ENCODE assay signal across 26 cellular contexts in the genomic region with DNA sequence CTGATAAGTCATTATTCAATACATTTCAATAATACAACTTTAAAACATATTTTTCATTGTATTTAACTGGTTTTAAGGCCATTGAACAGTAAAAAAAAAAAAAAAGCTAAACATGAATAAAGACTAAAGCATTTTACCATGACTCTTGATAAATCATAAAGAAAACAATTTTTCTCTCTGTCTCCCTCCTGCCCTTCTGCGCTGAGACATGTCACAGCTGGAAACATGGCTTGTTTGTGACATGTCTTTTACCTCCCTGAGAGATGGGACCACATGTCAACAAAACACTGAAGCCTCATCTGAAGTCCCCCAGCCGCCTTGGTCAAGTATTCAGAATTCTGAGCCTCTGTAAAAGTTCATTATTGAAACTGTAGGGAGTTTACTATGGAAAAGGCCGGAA.
A peak's percentile ranks its signal among the peaks of the same experiment; 100 is the strongest.
DNase-seq lines count a peak whose midpoint lies in the region; ATAC-seq, FAIRE-seq and TF ChIP-seq lines count a peak whose summit lies in the region.
"Had no signal": no experiment of that assay in that cellular context is flagged by ENCODE, and none has a peak within 500 bp of the region (broad histone marks: within the 10 kb centered on the region; RNA-seq: fewer than 3 reads in every experiment).

No MANE protein-coding gene starts in this region.

- peaks cover 10% of the 10 kb centered on the region for H3K79me1 ChIP-seq in mesenchymal stem cell (replicated peaks; ENCODE audit: low read length, poor library complexity, severe bottlenecking)
- peaks cover 4% of the 10 kb centered on the region for H3K79me1 ChIP-seq in trophoblast cell (ENCODE audit: low read length)

- no peak overlapping the region for H3K23ac ChIP-seq in mesenchymal stem cell (ENCODE audit: low read length in 2 of 2)
- H3K23ac ChIP-seq in trophoblast cell (ENCODE audit: low read length) = no peak overlapping the region

- DNase-seq in SK-N-SH = no peak
- DNase-seq in choroid plexus epithelial cell (ENCODE audit: low read depth) = peak; percentile 25
- DNase-seq in mesenchymal stem cell = no peak
- no peak for DNase-seq in trophoblast cell
- DNase-seq in Calu3 = no peak
- no peak for DNase-seq in urothelium cell line (ENCODE audit: low spot score)
- DNase-seq: AML-193; C1 segment of cervical spinal cord; CD8-positive, alpha-beta T cell; DMS153; GDM1; GOT3; Karpas-422; NCI-H1694; NCI-H2081; NCI-H2171; NCI-H345; NCI-H524; NCI-H774; NK-92 treated with Interleukin-12 subunit alpha and Interleukin-12 subunit beta, amount 100 ng/mL, for 24 hours; SHP77 treated with DMSO at 0.1 percent for 48 hours had no signal

- no peak overlapping the region for H3K4me3 ChIP-seq in SK-N-SH (ENCODE audit: low read depth in 2 of 2, low read length in 1 of 2)
- no peak overlapping the region for H3K4me3 ChIP-seq in choroid plexus epithelial cell (ENCODE audit: low read depth, low read length)
- H3K4me3 ChIP-seq in mesenchymal stem cell (ENCODE audit: insufficient read depth in 1 of 2, low read depth in 1 of 2, low read length in 2 of 2) = no peak overlapping the region
- no peak overlapping the region for H3K4me3 ChIP-seq in trophoblast cell (ENCODE audit: low read depth, low read length)

- H3K18ac ChIP-seq in mesenchymal stem cell (ENCODE audit: low read depth in 1 of 2, low read length in 2 of 2) = no peak overlapping the region
- no peak overlapping the region for H3K18ac ChIP-seq in trophoblast cell (ENCODE audit: low read length)

- H2BK15ac ChIP-seq in mesenchymal stem cell (ENCODE audit: low read depth, poor library complexity, severe bottlenecking) = no peak overlapping the region

- H4K8ac ChIP-seq in mesenchymal stem cell (ENCODE audit: low read length) (no peak overlapping the region), trophoblast cell (ENCODE audit: low read depth, low read length) (no peak overlapping the region)

- no peaks in the 10 kb centered on the region for H4K20me1 ChIP-seq in SK-N-SH (ENCODE audit: insufficient read depth)

- H2BK5ac ChIP-seq in mesenchymal stem cell (ENCODE audit: low read depth, low read length, poor library complexity, severe bottlenecking) (no peak overlapping the region), trophoblast cell (ENCODE audit: low read depth, low read length, poor library complexity) (no peak overlapping the region)

- H2BK12ac ChIP-seq in mesenchymal stem cell (ENCODE audit: low read length in 2 of 2) (no peak overlapping the region), trophoblast cell (ENCODE audit: low read length) (no peak overlapping the region)

- H2AK5ac ChIP-seq in mesenchymal stem cell (ENCODE audit: low read length, severe bottlenecking) (no peak overlapping the region), trophoblast cell (ENCODE audit: low read length) (no peak overlapping the region)

- H4K91ac ChIP-seq in mesenchymal stem cell (ENCODE audit: low read length) (no peak overlapping the region), trophoblast cell (ENCODE audit: low read depth, low read length) (no peak overlapping the region)

- H2BK120ac ChIP-seq in mesenchymal stem cell (ENCODE audit: low read depth, low read length) = no peak overlapping the region
- no peak overlapping the region for H2BK120ac ChIP-seq in trophoblast cell (ENCODE audit: insufficient read depth, low read length, poor library complexity)

- H3K4ac ChIP-seq in mesenchymal stem cell (ENCODE audit: low read depth in 1 of 2, low read length in 2 of 2) (no peak overlapping the region), trophoblast cell (ENCODE audit: low read depth, low read length) (no peak overlapping the region)

- H3K14ac ChIP-seq in mesenchymal stem cell (ENCODE audit: low read length in 2 of 2) (no peak overlapping the region), trophoblast cell (ENCODE audit: low read length) (no peak overlapping the region)

- H3K27ac Mint-ChIP-seq in Calu3 (ENCODE audit: unreplicated experiment) = no peak overlapping the region
- H3K27ac Mint-ChIP-seq: CD8-positive, alpha-beta T cell had no signal

- intact Hi-C loops in Calu3 (cut with micrococcal nuclease; ENCODE audit: unreplicated experiment) = no loop called here

- peak overlapping the region; percentile 35; the same call in 1 of the 2 replicates for H2AFZ ChIP-seq in SK-N-SH (ENCODE audit: low read depth)
- no peak overlapping the region for H2AFZ ChIP-seq in mesenchymal stem cell (ENCODE audit: low read depth, low read length)
- no peak overlapping the region for H2AFZ ChIP-seq in trophoblast cell (ENCODE audit: insufficient read depth, low read length, poor library complexity)

- POLR2A ChIA-PET in SK-N-SH (lab: Yijun Ruan, JAX) = no interaction called here

- no peaks in the 10 kb centered on the region for H3K9me3 ChIP-seq in SK-N-SH
- peaks cover 4% of the 10 kb centered on the region for H3K9me3 ChIP-seq in mesenchymal stem cell (ENCODE audit: control insufficient read depth, low read length)
- no peaks in the 10 kb centered on the region for H3K9me3 ChIP-seq in trophoblast cell (ENCODE audit: insufficient read depth, low read depth, low read length)

- H3K9me2 ChIP-seq in SK-N-SH = no peaks in the 10 kb centered on the region

- no peak for TF ChIP-seq RAD21 in SK-N-SH (IDR thresholded peaks at IDR 0.05; ENCODE audit: low read length)

- no peak for ATAC-seq in SK-N-SH treated with all-trans-retinoic acid at 6 μM for 48 hours
- no peak for ATAC-seq in HG03196 (IDR thresholded peaks at IDR 0.05; ENCODE audit: unreplicated experiment)
- ATAC-seq: CD8-positive, alpha-beta T cell had no signal

- H3K27ac ChIP-seq in SK-N-SH (ENCODE audit: low read depth in 2 of 2, low read length in 1 of 2) (peak overlapping the region in 1 of 2 experiments; percentile 64; a peak in 2 of 4 replicates), mesenchymal stem cell (ENCODE audit: low read length, poor library complexity, severe bottlenecking) (peak overlapping the region; percentile 38), trophoblast cell (ENCODE audit: low read depth, low read length) (no peak overlapping the region)
- H3K27ac ChIP-seq: 22Rv1, RWPE1 had no signal

- H3K36me3 ChIP-seq in SK-N-SH (replicated peaks in 1 of 2; ENCODE audit: control insufficient read depth in 1 of 2, insufficient read depth in 2 of 2, low read length in 1 of 2) (peaks cover 0 to 10% of the 10 kb centered on the region in 2 experiments), mesenchymal stem cell (ENCODE audit: control insufficient read depth in 1 of 2, insufficient read depth in 2 of 2, low read depth in 1 of 2, low read length in 2 of 2) (no peaks in the 10 kb centered on the region), trophoblast cell (ENCODE audit: control insufficient read depth in 1 of 2, insufficient read depth in 2 of 2, low read length in 2 of 2) (no peaks in the 10 kb centered on the region)

- no peaks in the 10 kb centered on the region for H3K27me3 Mint-ChIP-seq in Calu3 (ENCODE audit: unreplicated experiment)

- TF ChIP-seq CTCF in SK-N-SH (IDR thresholded peaks at IDR 0.05) (no peak), choroid plexus epithelial cell (conservative IDR thresholded peaks at IDR 0.05; ENCODE audit: low read depth, low read length) (no peak), Calu3 (IDR thresholded peaks at IDR 0.05; ENCODE audit: unreplicated experiment) (no peak)

- WGBS in SK-N-SH (ENCODE audit: low lambda C conversion rate) = 91% methylated on average over 3 of the region's 3 CpGs
- 95% methylated on average over 3 of the region's 3 CpGs for WGBS in mesenchymal stem cell
- whole genome bisulfite sequencing in trophoblast cell (ENCODE audit: extremely low coverage, insufficient coverage, insufficient read length) = no CpG with 5 or more reads among the region's 3 CpGs

- BruUV-seq in Calu3 (replicated peaks; lab: Mats Ljungman, UMichigan) = no TSS peak

- H3K36me3 Mint-ChIP-seq in Calu3 (ENCODE audit: insufficient read depth, unreplicated experiment) = no peaks in the 10 kb centered on the region

- H3K9ac ChIP-seq in SK-N-SH (no peak overlapping the region), mesenchymal stem cell (ENCODE audit: low read length) (no peak overlapping the region), trophoblast cell (ENCODE audit: low read length) (no peak overlapping the region)

- no peak for TF ChIP-seq EP300 in SK-N-SH (IDR thresholded peaks at IDR 0.05; ENCODE audit: borderline replicate concordance in 1 of 2, low read depth in 1 of 2, low read length in 1 of 2)

- FAIRE-seq in urothelium cell line (lab: Jason Lieb, UNC) = no peak
- FAIRE-seq: GM18507 had no signal

- H3K4me1 ChIP-seq in SK-N-SH (ENCODE audit: control insufficient read depth in 1 of 2, insufficient read depth in 2 of 2, low read depth in 1 of 2, low read length in 1 of 2) (peaks cover 0 to 7% of the 10 kb centered on the region in 2 experiments; a peak in 1 of 4 replicates), mesenchymal stem cell (ENCODE audit: control insufficient read depth, insufficient read depth, low read depth, low read length) (peaks cover 1% of the 10 kb centered on the region), trophoblast cell (ENCODE audit: control insufficient read depth in 1 of 2, insufficient read depth in 2 of 2, low read length in 2 of 2) (peaks cover 4 to 11% of the 10 kb centered on the region in 2 experiments)

- H3K27me3 ChIP-seq in SK-N-SH (ENCODE audit: insufficient read depth) (no peaks in the 10 kb centered on the region), mesenchymal stem cell (ENCODE audit: control insufficient read depth in 1 of 2, insufficient read depth in 1 of 2, low read length in 2 of 2) (no peaks in the 10 kb centered on the region), trophoblast cell (ENCODE audit: insufficient read depth, low read length) (no peaks in the 10 kb centered on the region)

- H4K12ac ChIP-seq in trophoblast cell (ENCODE audit: low read depth, low read length) = no peak overlapping the region

- no peaks in the 10 kb centered on the region for H3K4me1 Mint-ChIP-seq in Calu3 (ENCODE audit: low read depth, unreplicated experiment)

- CTCF ChIA-PET in SK-N-SH (lab: Yijun Ruan, JAX) = interaction anchor here (0.6 to 3.1 kb wide), 3 partner anchors 11 to 124 kb away, joined by 3 to 12 read pairs (median 4); no protein-coding TSS in a partner anchor
- CTCF ChIA-PET in Calu3 (lab: Charles Lee) = interaction anchor here (0.6 kb wide), 2 partner anchors 223 to 625 kb away, joined by 3 read pairs; no protein-coding TSS in a partner anchor

- no peaks in the 10 kb centered on the region for H3K79me2 ChIP-seq in SK-N-SH (ENCODE audit: insufficient read depth)
- H3K79me2 ChIP-seq in trophoblast cell (ENCODE audit: control insufficient read depth, insufficient read depth, low read length, poor library complexity) = no peaks in the 10 kb centered on the region

- H3F3A ChIP-seq in SK-N-SH (replicated peaks; ENCODE audit: insufficient read depth) = peaks cover 5% of the 10 kb centered on the region

- no peak overlapping the region for H3K4me3 Mint-ChIP-seq in Calu3 (ENCODE audit: low read depth, unreplicated experiment)
- H3K4me3 Mint-ChIP-seq: CD8-positive, alpha-beta T cell had no signal

- H3K9me3 Mint-ChIP-seq in Calu3 (ENCODE audit: low read depth, unreplicated experiment) = no peaks in the 10 kb centered on the region

- H3K4me2 ChIP-seq in SK-N-SH = peak overlapping the region; percentile 32; the same call in 1 of the 2 replicates
- no peak overlapping the region for H3K4me2 ChIP-seq in mesenchymal stem cell (ENCODE audit: low read length, poor library complexity, severe bottlenecking)
- H3K4me2 ChIP-seq in trophoblast cell (ENCODE audit: low read length) = no peak overlapping the region

TF ChIP-seq in SK-N-SH, 30 proteins besides CTCF, POLR2A, EP300 and RAD21 (continues in another document):
- no peak for TF ChIP-seq RFX5 (IDR thresholded peaks at IDR 0.05; ENCODE audit: low read length)
